In genomic region chr2:101124684-101125366, GRCh38 we compare ENCODE assay signal across 9 cellular contexts. TPM values are rescaled to one million over a fixed set of nuclear protein-coding genes. Genes with fewer than 3 reads are reported as not detected.
DNase-seq lines count a peak whose midpoint lies in the region; ATAC-seq and TF ChIP-seq lines count a peak whose summit lies in the region.
"Had no signal": no experiment of that assay in that cellular context is flagged by ENCODE, and none has a peak within 500 bp of the region (broad histone marks: within the 10 kb centered on the region; RNA-seq: fewer than 3 reads in every experiment).

No MANE protein-coding gene starts in this region.

- no peak for TF ChIP-seq CTCF in WI38 (IDR thresholded peaks at IDR 0.05; ENCODE audit: low read depth, low read length)

- DNase-seq in EL (peak; percentile 98), cardiac septum (ENCODE audit: low spot score) (peak; percentile 81), renal cortical epithelial cell (ENCODE audit: low read depth) (peak; percentile 99)
- DNase-seq in activated CD4-positive, alpha-beta T cell treated with anti-CD3 and anti-CD28 coated beads for 1 hour = no peak
- DNase-seq in activated T-cell treated with anti-CD3 and anti-CD28 coated beads, Interleukin-2, amount 50 U/mL, for 1 hour = no peak
- DNase-seq: nucleus accumbens had no signal

- intact Hi-C loops in cardiac septum (cut with DNase I) = loop anchor here (1.0 kb wide), 1 partner anchor 26 kb away; the partner anchor contains the start of gene TBC1D8

- peak overlapping the region; percentile 37 for H3K4me3 ChIP-seq in WI38 (ENCODE audit: low read depth, low read length)

- ATAC-seq in GM21717 (IDR thresholded peaks at IDR 0.05; ENCODE audit: unreplicated experiment) (no peak), HG03045 (IDR thresholded peaks at IDR 0.05; ENCODE audit: unreplicated experiment) (no peak)

RNA-seq across cellular contexts. Expression of gene TBC1D8, which starts 26.4 kb away (rescaled TPM):
- total RNA-seq in cardiac septum = 52.3 TPM
- total RNA-seq in renal cortical epithelial cell = 12.3 and 22.8 TPM in 2 replicates

Comparison
In these comparisons a context has a peak if more than half of its experiments do, and no peak if none do; other contexts are left out.
1. DNase-seq: peak in EL (single experiment), cardiac septum (single experiment) and renal cortical epithelial cell (single experiment); none in activated CD4-positive, alpha-beta T cell treated with anti-CD3 and anti-CD28 coated beads for 1 hour (single experiment) and activated T-cell treated with anti-CD3 and anti-CD28 coated beads, Interleukin-2, amount 50 U/mL, for 1 hour (single experiment).